Comparison of ENCODE assay signal across 10 cellular contexts in genomic region chr15:70092462-70092850, GRCh38. TPM values are rescaled to one million over a fixed set of nuclear protein-coding genes. Genes with fewer than 3 reads are reported as not detected.
DNase-seq lines count a peak whose midpoint lies in the region; ATAC-seq, FAIRE-seq and TF ChIP-seq lines count a peak whose summit lies in the region.
"Had no signal": no experiment of that assay in that cellular context is flagged by ENCODE, and none has a peak within 500 bp of the region (broad histone marks: within the 10 kb centered on the region; RNA-seq: fewer than 3 reads in every experiment).

No MANE protein-coding gene starts in this region.

- intact Hi-C loops in GM12878 (cut with micrococcal nuclease; ENCODE audit: unreplicated experiment) (no loop called here), breast epithelium (cut with DNase I; ENCODE audit: low total_unique reads) (no loop called here)

- peak overlapping the region in 2 of 3 donors; percentile 53 to 63 for H3K27ac Mint-ChIP-seq in IgD-negative memory B cell

- DNase-seq in GM12878 (ENCODE audit: low read depth, low spot score) (no peak), urothelium cell line (ENCODE audit: low spot score) (no peak), breast epithelium (ENCODE audit: low spot score in 2 of 2) (no peak), AML-193 (lab: John Stamatoyannopoulos, UW) (no peak)
- DNase-seq: Kasumi-1 had no signal

- H4K20me1 ChIP-seq in GM12878 (ENCODE audit: control insufficient read depth, insufficient read depth): peaks cover 8% of the 10 kb centered on the region; the same call in 1 of the 2 replicates

- H3K4me3 ChIP-seq in ACC112 (ENCODE audit: low read depth, low read length): peak overlapping the region; percentile 50; the same call in 1 of the 2 replicates
- peak overlapping the region; percentile 42 for H3K4me3 ChIP-seq in GM12878
- H3K4me3 ChIP-seq in muscle layer of duodenum (ENCODE audit: low read depth in 1 of 2, low read length in 2 of 2): peak overlapping the region; percentile 17 to 34
- no peak overlapping the region for H3K4me3 ChIP-seq in breast epithelium

- H2AFZ ChIP-seq in ACC112 (ENCODE audit: low read length, unreplicated experiment): no peak overlapping the region
- H2AFZ ChIP-seq in GM12878 (ENCODE audit: control insufficient read depth, low read depth, low read length): no peak overlapping the region

- FAIRE-seq in GM12878 (lab: Jason Lieb, UNC) (no peak), urothelium cell line (lab: Jason Lieb, UNC) (no peak)
- FAIRE-seq: GM19239 had no signal

- no peak overlapping the region for H3K27ac ChIP-seq in ACC112 (ENCODE audit: low read depth, low read length)
- H3K27ac ChIP-seq in GM12878 (ENCODE audit: control insufficient read depth, insufficient read depth): no peak overlapping the region
- H3K27ac ChIP-seq in muscle layer of duodenum (ENCODE audit: low read length): no peak overlapping the region
- peak overlapping the region in 1 of 2 donors; percentile 56 for H3K27ac ChIP-seq in breast epithelium

- H3K4me1 ChIP-seq in ACC112 (ENCODE audit: control insufficient read depth, insufficient read depth, low read length, unreplicated experiment): peaks cover 55% of the 10 kb centered on the region
- peaks cover 15% of the 10 kb centered on the region for H3K4me1 ChIP-seq in GM12878 (ENCODE audit: control insufficient read depth, insufficient read depth, low read length)
- peaks cover 26 to 54% of the 10 kb centered on the region in 2 donors for H3K4me1 ChIP-seq in muscle layer of duodenum (ENCODE audit: control insufficient read depth in 1 of 2, insufficient read depth in 2 of 2, low read length in 2 of 2)
- H3K4me1 ChIP-seq in breast epithelium: peaks cover 0 to 32% of the 10 kb centered on the region in 2 donors

- H3K9me3 ChIP-seq in GM12878 (replicated peaks; ENCODE audit: control insufficient read depth, insufficient read depth, low read length) (no peaks in the 10 kb centered on the region), muscle layer of duodenum (ENCODE audit: control insufficient read depth in 1 of 2, low read length in 2 of 2) (no peaks in the 10 kb centered on the region), breast epithelium (no peaks in the 10 kb centered on the region)

- peaks cover 22% of the 10 kb centered on the region; the same call in 1 of the 2 replicates for H3K36me3 ChIP-seq in ACC112 (ENCODE audit: insufficient read depth, low read length)
- H3K36me3 ChIP-seq in GM12878 (ENCODE audit: control insufficient read depth in 2 of 2, insufficient read depth in 2 of 2, low read length in 1 of 2): peaks cover 0 to 22% of the 10 kb centered on the region in 2 experiments; a peak in 2 of 4 replicates
- H3K36me3 ChIP-seq in muscle layer of duodenum (ENCODE audit: control insufficient read depth in 1 of 2, insufficient read depth in 2 of 2, low read length in 2 of 2): peaks cover 0 to 5% of the 10 kb centered on the region in 2 donors
- H3K36me3 ChIP-seq in breast epithelium: no peaks in the 10 kb centered on the region

- H3K27me3 Mint-ChIP-seq in IgD-negative memory B cell: no peaks in the 10 kb centered on the region

- no TSS peak for BruUV-seq in GM12878 (replicated peaks; lab: Mats Ljungman, UMichigan)

- H3K36me3 Mint-ChIP-seq in IgD-negative memory B cell: peaks cover 7% of the 10 kb centered on the region

- no peaks in the 10 kb centered on the region for H3K9me3 Mint-ChIP-seq in IgD-negative memory B cell

- TF ChIP-seq RAD21 in GM12878 (IDR thresholded peaks at IDR 0.05; ENCODE audit: insufficient read depth, low read depth, low read length): no peak

- in situ Hi-C loops in GM12878 (cut with MboI): no loop called here

- no peak overlapping the region; the same call in 1 of the 2 replicates for H3K9ac ChIP-seq in GM12878 (ENCODE audit: control insufficient read depth, insufficient read depth, low read length)

- H3K4me3 Mint-ChIP-seq in IgD-negative memory B cell: peak overlapping the region in 3 of 4 donors; percentile 49 to 97 (median 96)

- peaks cover 52 to 66% (median 58%) of the 10 kb centered on the region in 3 donors for H3K4me1 Mint-ChIP-seq in IgD-negative memory B cell

- TF ChIP-seq POLR2A in GM12878 (IDR thresholded peaks at IDR 0.05; ENCODE audit: low read depth, low read length) (no peak), breast epithelium (IDR thresholded peaks at IDR 0.05) (no peak)

- SMC1A ChIA-PET in GM12878 (lab: Charles Lee; ENCODE audit: uncharacterized antibody, unreplicated experiment): interaction anchor here (1.1 to 2.3 kb wide), 8 partner anchors 11 to 394 kb away, joined by 3 to 6 read pairs (median 4); no protein-coding TSS in a partner anchor

- POLR2A ChIA-PET in GM12878 (lab: Charles Lee): interaction anchor here (0.8 to 1.2 kb wide), 2 partner anchors 52 to 56 kb away, joined by 3 to 4 read pairs; no protein-coding TSS in a partner anchor

- peak overlapping the region; percentile 72 for H3K4me2 ChIP-seq in GM12878 (ENCODE audit: control insufficient read depth, insufficient read depth)

- 90% methylated on average over 6 of the region's 6 CpGs for WGBS in GM12878 (ENCODE audit: insufficient coverage, insufficient replicate concordance, low lambda C conversion rate, missing lambda C conversion rate)

- no peak for ATAC-seq in GM12878
- no peak for ATAC-seq in HG03565 (IDR thresholded peaks at IDR 0.05; ENCODE audit: unreplicated experiment)

- peaks cover 92% of the 10 kb centered on the region for H3K79me2 ChIP-seq in ACC112 (ENCODE audit: control insufficient read depth, insufficient read depth, low read length, unreplicated experiment)
- peaks cover 57% of the 10 kb centered on the region for H3K79me2 ChIP-seq in GM12878 (ENCODE audit: control insufficient read depth, insufficient read depth, low read length)

- CTCF ChIA-PET in GM12878 (lab: Yijun Ruan, JAX): interaction anchor here (0.8 to 2.1 kb wide), 3 partner anchors 120 to 517 kb away, joined by 3 to 7 read pairs (median 3); no protein-coding TSS in a partner anchor

- TF ChIP-seq CTCF in GM12878 (IDR thresholded peaks at IDR 0.05 in 2 of 3, conservative IDR thresholded peaks at IDR 0.05 in 1 of 3; ENCODE audit: control insufficient read depth in 2 of 3, extremely low read depth in 1 of 3, insufficient read depth in 1 of 3, low read depth in 3 of 3, low read length in 3 of 3): no peak
- no peak for TF ChIP-seq CTCF in breast epithelium (IDR thresholded peaks at IDR 0.05)

- RAD21 ChIA-PET in GM12878 (lab: Charles Lee; ENCODE audit: unreplicated experiment): interaction anchor here (0.8 to 2.1 kb wide), 7 partner anchors 48 to 614 kb away, joined by 3 to 7 read pairs (median 4); no protein-coding TSS in a partner anchor

- H3K27me3 ChIP-seq in ACC112 (ENCODE audit: insufficient read depth, low read length): no peaks in the 10 kb centered on the region
- no peaks in the 10 kb centered on the region for H3K27me3 ChIP-seq in GM12878 (replicated peaks in 1 of 2; ENCODE audit: control insufficient read depth in 2 of 2, insufficient read depth in 2 of 2, low read length in 1 of 2)
- no peaks in the 10 kb centered on the region for H3K27me3 ChIP-seq in muscle layer of duodenum (ENCODE audit: low read depth, low read length)
- no peaks in the 10 kb centered on the region for H3K27me3 ChIP-seq in breast epithelium

- TF ChIP-seq EP300 in GM12878 (IDR thresholded peaks at IDR 0.05; ENCODE audit: borderline replicate concordance in 1 of 2, control insufficient read depth in 1 of 2, low read depth in 2 of 2, low read length in 2 of 2): no peak

TF ChIP-seq in GM12878, 131 proteins besides CTCF, POLR2A, EP300 and RAD21:
- TF ChIP-seq CREM (IDR thresholded peaks at IDR 0.05; ENCODE audit: low read depth) (no peak), MLLT1 (IDR thresholded peaks at IDR 0.05) (no peak), CHD2 (IDR thresholded peaks at IDR 0.05; ENCODE audit: borderline replicate concordance, low read depth, low read length) (no peak), ZNF622 (IDR thresholded peaks at IDR 0.05) (no peak)

RNA-seq across cellular contexts. Expression of gene TLE3, which starts 5.3 kb away (rescaled TPM):
- 88.7 TPM for polyA plus RNA-seq in IgD-negative memory B cell
- 56.1 and 56.3 TPM in 2 replicates for total RNA-seq in GM12878 (2013; cell fraction: nucleolus; rRNA removed)
- total RNA-seq in GM12878 (2014; rRNA removed): 20.3 and 21.9 TPM in 2 replicates
- 8.7 and 9.2 TPM in 2 replicates for total RNA-seq in GM12878 (2014; rRNA removed; fragmentation: Illumina TruSeq; extraction: Trizol)
- total RNA-seq in GM12878 (2021): 56.3 and 65.5 TPM in 2 replicates
- 34.4 TPM for polyA plus RNA-seq in GM12878 (2011; ENCODE audit: low read depth)
- 5.3 and 8.7 TPM in 2 replicates for polyA plus RNA-seq in GM12878 (2011; rRNA removed)
- 12.5 and 15.1 TPM in 2 replicates for polyA plus RNA-seq in GM12878 (2011; cell fraction: cytosol; rRNA removed)
- polyA plus RNA-seq in GM12878 (2011; cell fraction: nucleus; rRNA removed): 58.8 and 68.9 TPM in 2 replicates
- polyA plus RNA-seq in GM12878 (2012): 27.1 and 45.9 TPM in 2 replicates
- 4.6 and 9.7 TPM in 2 replicates for polyA plus RNA-seq in GM12878 (2014; fragmentation: Illumina TruSeq; extraction: Trizol)
- 1 to 10 TPM; 1.2 to 2.2 TPM for polyA plus RNA-seq in GM12878 (2014; fragmentation: Nextera tagmentation; extraction: Ambion mirVana)
- polyA plus RNA-seq in GM12878 (2014; rRNA removed): 23.6 and 28.3 TPM in 2 replicates
- polyA plus RNA-seq in GM12878 (2016; fragmentation: Nextera tagmentation; extraction: Ambion mirVana): 10 to 100 TPM in 1 of 2 experiments, 1 to 10 TPM in 1; 9.6 to 10.0 TPM
- polyA minus RNA-seq in GM12878 (2011; rRNA and poly(A)+ RNA removed): 35.7 and 39.9 TPM in 2 replicates
- 14.1 and 25.1 TPM in 2 replicates for polyA minus RNA-seq in GM12878 (2011; cell fraction: cytosol; rRNA and poly(A)+ RNA removed)
- 34.3 and 66.5 TPM in 2 replicates for polyA minus RNA-seq in GM12878 (2011; cell fraction: nucleus; rRNA and poly(A)+ RNA removed)
- total RNA-seq in breast epithelium: 10 to 100 TPM; 67.0 to 73.9 (median 73.4) TPM

Comparison
In these comparisons a context has a peak if more than half of its experiments do, and no peak if none do; other contexts are left out.
1. H3K4me3 ChIP-seq: peak in ACC112 (single experiment), GM12878 (single experiment) and muscle layer of duodenum (2 of 2); none in breast epithelium (0 of 3).